Comparison of ENCODE assay signal across 25 cellular contexts in the genomic region with DNA sequence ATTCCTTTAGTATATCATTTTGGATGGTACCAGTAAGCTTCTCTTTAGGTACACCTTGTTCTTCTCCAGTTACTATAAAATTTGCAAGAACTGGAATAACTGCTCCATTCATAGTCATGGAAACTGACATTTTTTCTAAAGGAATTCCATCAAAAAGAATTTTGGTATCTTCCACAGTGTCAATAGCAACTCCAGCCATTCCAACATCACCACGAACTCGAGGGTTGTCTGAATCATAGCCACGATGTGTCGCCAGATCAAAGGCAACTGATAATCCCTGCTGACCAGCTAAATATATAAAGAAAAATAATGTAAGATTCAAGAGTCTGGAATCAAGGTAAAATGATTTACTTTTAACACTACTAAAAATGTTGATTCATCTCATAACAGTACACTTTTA. TPM values are rescaled to one million over a fixed set of nuclear protein-coding genes. Genes with fewer than 3 reads are reported as not detected.
"Had no signal": no experiment of that assay in that cellular context is flagged by ENCODE, and none has a peak within 500 bp of the region (broad histone marks: within the 10 kb centered on the region; RNA-seq: fewer than 3 reads in every experiment).

No MANE protein-coding gene starts in this region.

- H3K27me3 ChIP-seq: ascending aorta, stomach had no signal

- ATAC-seq: activated naive CD8-positive, alpha-beta T cell treated with anti-CD3 and anti-CD28 coated beads, Interleukin-2, amount 50 U/mL, for 24 hours; natural killer cell treated with Interleukin-12 subunit alpha and Interleukin-12 subunit beta and Interleukin-15 and Interleukin-18, amount 100 ng/mL, for 72 hours; right cardiac atrium; T-cell had no signal

- H3K9me3 ChIP-seq: ascending aorta, stomach, thoracic aorta had no signal

- DNase-seq: activated CD4-positive, alpha-beta T cell treated with anti-CD3 and anti-CD28 coated beads, Interleukin-2, amount 50 U/mL, for 4 hours; activated CD4-positive, CD25-positive, alpha-beta regulatory T cell treated with anti-CD3 and anti-CD28 coated beads, Interleukin-2, amount 50 U/mL, for 72 hours; activated naive CD4-positive, alpha-beta T cell treated with anti-CD3 and anti-CD28 coated beads for 36 hours; activated naive CD8-positive, alpha-beta T cell treated with anti-CD3 and anti-CD28 coated beads, Interleukin-2, amount 50 U/mL, for 24 hours; activated T-cell treated with anti-CD3 and anti-CD28 coated beads for 4 hours; caudate nucleus; glutamatergic neuron; hypothalamus; right cardiac atrium; small intestine; stomach; T-cell; T-helper 9 cell had no signal

- H3K27ac ChIP-seq: ascending aorta, stomach, thoracic aorta had no signal

- FAIRE-seq: colon, endometrium, small intestine had no signal

- H3K4me3 ChIP-seq: ascending aorta, stomach, thoracic aorta had no signal

RNA-seq across cellular contexts. Expression of gene CENPQ, which starts 5.4 kb away (rescaled TPM):
- total RNA-seq: ascending aorta had no signal

RNA-seq across cellular contexts. Expression of gene GLYATL3, which starts 42.0 kb away (rescaled TPM):
- total RNA-seq: activated naive CD4-positive, alpha-beta T cell treated with anti-CD3 and anti-CD28 coated beads for 36 hours; ascending aorta; fibroblast of villous mesenchyme; kidney epithelial cell; liver; mesenteric fat pad; natural killer cell treated with Interleukin-12 subunit alpha and Interleukin-12 subunit beta and Interleukin-15 and Interleukin-18, amount 100 ng/mL, for 72 hours; posterior vena cava; right cardiac atrium; stomach; T-cell; thoracic aorta; ureter had no signal
- polyA plus RNA-seq: esophagus, right cardiac atrium, small intestine, stomach had no signal
